In genomic region chr1:162711066-162711465, GRCh38 we compare ENCODE assay signal across 1 cellular context.
TF ChIP-seq lines count a peak whose summit lies in the region.

No MANE protein-coding gene starts in this region.

TF ChIP-seq in IMR-90, 13 proteins besides CTCF, POLR2A, EP300 and RAD21 (continued from another document):
- no peak for TF ChIP-seq CHD1 (IDR thresholded peaks at IDR 0.05; ENCODE audit: low read depth, low read length)
TF ChIP-seq in IMR-90: peak in this region for 0.
